10 cellular contexts compared by ENCODE assay signal in the genomic region with DNA sequence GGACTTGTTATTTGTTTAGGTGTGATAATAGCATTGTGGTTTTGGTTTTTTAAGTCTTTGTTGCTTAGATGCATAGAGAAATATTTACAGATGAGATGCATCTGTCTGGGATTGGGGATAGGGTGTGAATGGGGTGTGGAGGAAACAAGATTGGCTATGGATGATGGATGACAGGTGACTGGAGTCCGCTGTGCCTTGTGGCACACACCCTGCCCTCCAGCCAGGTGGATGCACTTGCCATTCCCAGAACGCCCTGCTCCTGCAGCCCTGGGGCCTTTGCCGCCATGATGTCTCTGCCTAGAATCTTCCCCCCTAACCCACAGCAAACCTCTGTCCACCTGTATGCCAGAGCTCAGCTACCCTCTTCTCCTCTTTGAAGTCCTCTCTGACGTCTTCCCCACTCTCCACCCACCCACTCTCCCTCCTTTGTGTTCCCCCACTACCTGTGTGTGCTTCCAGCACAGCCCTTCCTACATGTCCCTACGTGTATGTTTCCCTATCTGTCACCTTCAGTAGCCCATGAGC. TPM values are rescaled to one million over a fixed set of nuclear protein-coding genes. Genes with fewer than 3 reads are reported as not detected.
A peak's percentile ranks its signal among the peaks of the same experiment; 100 is the strongest.
DNase-seq lines count a peak whose midpoint lies in the region; ATAC-seq and TF ChIP-seq lines count a peak whose summit lies in the region.
"Had no signal": no experiment of that assay in that cellular context is flagged by ENCODE, and none has a peak within 500 bp of the region (broad histone marks: within the 10 kb centered on the region; RNA-seq: fewer than 3 reads in every experiment).

No MANE protein-coding gene starts in this region.

- H2AFZ ChIP-seq in neural progenitor cell (replicated peaks), result peak overlapping the region; percentile 97

- H3K4me1 Mint-ChIP-seq in activated T-helper 2 cell treated with anti-CD3 and anti-CD28 coated beads, Interferon-gamma antibody, Interleukin-2, Interleukin-4, amounts not matched to agents 10 μg/mL and 5 μg/mL and 100 μg/mL, durations not matched to agents 14 hours and 24 hours and 36 hours (ENCODE audit: low read depth), result peaks cover 16% of the 10 kb centered on the region
- peaks cover 31% of the 10 kb centered on the region for H3K4me1 Mint-ChIP-seq in neural progenitor cell

- H3K36me3 Mint-ChIP-seq in activated T-helper 2 cell treated with anti-CD3 and anti-CD28 coated beads, Interferon-gamma antibody, Interleukin-2, Interleukin-4, amounts not matched to agents 10 μg/mL and 5 μg/mL and 100 μg/mL, durations not matched to agents 14 hours and 24 hours and 36 hours (ENCODE audit: low read depth), result no peaks in the 10 kb centered on the region
- no peaks in the 10 kb centered on the region for H3K36me3 Mint-ChIP-seq in neural progenitor cell

- TF ChIP-seq POLR2A in GM18505 (IDR thresholded peaks at IDR 0.05; ENCODE audit: borderline replicate concordance, extremely low read depth, insufficient read depth, insufficient read length), result no peak

- H3K79me2 ChIP-seq in neural progenitor cell (ENCODE audit: low read depth), result no peaks in the 10 kb centered on the region

- no peaks in the 10 kb centered on the region for H3K9me3 Mint-ChIP-seq in activated T-helper 2 cell treated with anti-CD3 and anti-CD28 coated beads, Interferon-gamma antibody, Interleukin-2, Interleukin-4, amounts not matched to agents 10 μg/mL and 5 μg/mL and 100 μg/mL, durations not matched to agents 14 hours and 24 hours and 36 hours
- no peaks in the 10 kb centered on the region for H3K9me3 Mint-ChIP-seq in neural progenitor cell

- no peaks in the 10 kb centered on the region for H4K20me1 ChIP-seq in neural progenitor cell (ENCODE audit: low read depth)

- intact Hi-C loops in activated T-helper 2 cell treated with anti-CD3 and anti-CD28 coated beads, Interferon-gamma antibody, Interleukin-2, Interleukin-4, amounts not matched to agents 10 μg/mL and 5 μg/mL and 100 μg/mL, durations not matched to agents 14 hours and 24 hours and 36 hours (cut with micrococcal nuclease), result loop anchor here (1.0 to 2.0 kb wide), 3 partner anchors 255 to 428 kb away; no protein-coding TSS in a partner anchor

- H3K4me2 ChIP-seq in neural progenitor cell, result no peak overlapping the region

- H3K36me3 ChIP-seq in HUES64 (ENCODE audit: insufficient read depth, low read length) (no peaks in the 10 kb centered on the region), neural progenitor cell (no peaks in the 10 kb centered on the region)
- H3K36me3 ChIP-seq: sigmoid colon had no signal

- no peaks in the 10 kb centered on the region for H3F3A ChIP-seq in neural progenitor cell (ENCODE audit: low read depth)

- peak overlapping the region; percentile 77; the same call in 1 of the 2 replicates for H3K9ac ChIP-seq in HUES64 (ENCODE audit: low read depth, low read length)
- H3K9ac ChIP-seq in neural progenitor cell, result no peak overlapping the region

- no peak overlapping the region for H3K27ac ChIP-seq in HUES64 (ENCODE audit: low read depth, low read length)
- no peak overlapping the region for H3K27ac ChIP-seq in neural progenitor cell
- H3K27ac ChIP-seq: RWPE1, sigmoid colon had no signal

- H3K27me3 Mint-ChIP-seq in activated T-helper 2 cell treated with anti-CD3 and anti-CD28 coated beads, Interferon-gamma antibody, Interleukin-2, Interleukin-4, amounts not matched to agents 10 μg/mL and 5 μg/mL and 100 μg/mL, durations not matched to agents 14 hours and 24 hours and 36 hours (ENCODE audit: low read depth), result peaks cover 32% of the 10 kb centered on the region
- H3K27me3 Mint-ChIP-seq in neural progenitor cell (ENCODE audit: insufficient read depth, low read depth), result peaks cover 11% of the 10 kb centered on the region

- peak; percentile 53 for DNase-seq in DMS53 (lab: John Stamatoyannopoulos, UW)
- DNase-seq in DMS53 treated with DMSO at 0.1 percent for 48 hours (lab: John Stamatoyannopoulos, UW; ENCODE audit: unreplicated experiment), result no peak
- DNase-seq in activated T-helper 2 cell treated with anti-CD3 and anti-CD28 coated beads, Interferon-gamma antibody, Interleukin-2, Interleukin-4, amounts not matched to agents 10 μg/mL and 5 μg/mL and 100 μg/mL, durations not matched to agents 14 hours and 24 hours and 36 hours (ENCODE audit: low spot score), result no peak
- DNase-seq in neural progenitor cell (ENCODE audit: low spot score), result no peak
- no peak for DNase-seq in midbrain (lab: John Stamatoyannopoulos, UW)

- TF ChIP-seq CTCF in neural progenitor cell (IDR thresholded peaks at IDR 0.05), result no peak

- peak overlapping the region; percentile 55 for H3K4me3 Mint-ChIP-seq in activated T-helper 2 cell treated with anti-CD3 and anti-CD28 coated beads, Interferon-gamma antibody, Interleukin-2, Interleukin-4, amounts not matched to agents 10 μg/mL and 5 μg/mL and 100 μg/mL, durations not matched to agents 14 hours and 24 hours and 36 hours (ENCODE audit: low read depth)
- no peak overlapping the region for H3K4me3 Mint-ChIP-seq in neural progenitor cell

- H3K27me3 ChIP-seq in HUES64 (ENCODE audit: insufficient read depth, low read length), result peaks cover 15% of the 10 kb centered on the region
- H3K27me3 ChIP-seq in neural progenitor cell, result peaks cover 31% of the 10 kb centered on the region
- H3K27me3 ChIP-seq: sigmoid colon had no signal

- H3K4me3 ChIP-seq in HUES64 (ENCODE audit: low read length) (no peak overlapping the region; the same call in 1 of the 2 replicates), neural progenitor cell (no peak overlapping the region)

- no peaks in the 10 kb centered on the region for H3K9me3 ChIP-seq in HUES64 (ENCODE audit: insufficient read depth, low read depth, low read length)
- H3K9me3 ChIP-seq in neural progenitor cell (ENCODE audit: low read depth), result no peaks in the 10 kb centered on the region
- H3K9me3 ChIP-seq: sigmoid colon had no signal

- H3K4me1 ChIP-seq in HUES64 (ENCODE audit: insufficient read depth, low read length) (peaks cover 7% of the 10 kb centered on the region; the same call in 1 of the 2 replicates), neural progenitor cell (peaks cover 13% of the 10 kb centered on the region)

- H3K27ac Mint-ChIP-seq in activated T-helper 2 cell treated with anti-CD3 and anti-CD28 coated beads, Interferon-gamma antibody, Interleukin-2, Interleukin-4, amounts not matched to agents 10 μg/mL and 5 μg/mL and 100 μg/mL, durations not matched to agents 14 hours and 24 hours and 36 hours, result no peak overlapping the region
- H3K27ac Mint-ChIP-seq in neural progenitor cell, result no peak overlapping the region

- 79% methylated on average over 5 of the region's 5 CpGs for whole genome bisulfite sequencing in HUES64

- no peak for ATAC-seq in HG02588 (IDR thresholded peaks at IDR 0.05; ENCODE audit: unreplicated experiment)
- no peak for ATAC-seq in GM18505 (IDR thresholded peaks at IDR 0.05; ENCODE audit: unreplicated experiment)

RNA-seq across cellular contexts. Expression of gene WNT11, which starts 54.7 kb away (rescaled TPM):
- not detected for polyA plus RNA-seq in HUES64 (2013, experiment 1 of 2)
- 0.19 TPM for polyA plus RNA-seq in HUES64 (2013, experiment 2 of 2)
- total RNA-seq in activated T-helper 2 cell treated with anti-CD3 and anti-CD28 coated beads, Interferon-gamma antibody, Interleukin-2, Interleukin-4, amounts not matched to agents 10 μg/mL and 5 μg/mL and 100 μg/mL, durations not matched to agents 14 hours and 24 hours and 36 hours, result 0.91 TPM in 1 of 2 replicates, not detected in the other
- 0.26 and 0.59 TPM in 2 replicates for total RNA-seq in neural progenitor cell (ENCODE audit: low replicate concordance)
